ENCODE assay signal across 8 cellular contexts in genomic region chr20:38472513-38473352, GRCh38. TPM values are rescaled to one million over a fixed set of nuclear protein-coding genes. Genes with fewer than 3 reads are reported as not detected.
DNase-seq lines count a peak whose midpoint lies in the region; ATAC-seq, FAIRE-seq and TF ChIP-seq lines count a peak whose summit lies in the region.

Gene RALGAPB, plus strand, starts transcription at chr20:38472843. Its CDS starts 15,590 bp downstream, at chr20:38488433.

- no peak within 1 kb of the TSS for H2BK12ac ChIP-seq in trophoblast cell (ENCODE audit: low read length)

- peak within 1 kb of the TSS; percentile 85 for H4K12ac ChIP-seq in trophoblast cell (ENCODE audit: low read depth, low read length)

- peak within 1 kb of the TSS; percentile 90 for H3K4ac ChIP-seq in trophoblast cell (ENCODE audit: low read depth, low read length)

- TF ChIP-seq POLR2A in GM12891 (IDR thresholded peaks at IDR 0.05; ENCODE audit: low read depth, low read length) (peak; percentile 85), adrenal gland (IDR thresholded peaks at IDR 0.05) (peak; percentile 37 to 91), transverse colon (IDR thresholded peaks at IDR 0.05) (peak; percentile 87)

- CTCF ChIA-PET in T-cell (lab: Charles Lee): interaction anchor here (0.5 to 2.4 kb wide), 10 partner anchors 13 to 379 kb away, joined by 3 to 29 read pairs (median 4); partner anchors contain the start of genes PPP1R16B (in 1 of the 2) and SNHG17 (in 1 of the 2)

- H3K27ac Mint-ChIP-seq in T-cell: peak within 1 kb of the TSS; percentile 86 to 93

- H3K27me3 Mint-ChIP-seq in T-cell: no peaks in the 10 kb centered on the region

- POLR2A ChIA-PET in T-cell (lab: Charles Lee): interaction anchor here (0.6 to 1.4 kb wide), 5 partner anchors 19 to 439 kb away, joined by 3 to 4 read pairs (median 3); partner anchors contain the start of genes RPRD1B (in 1 of the 2) and TTI1 (in 1 of the 2)

- peaks cover 4% of the 10 kb centered on the region for H3K36me3 Mint-ChIP-seq in T-cell

- H3K4me1 ChIP-seq in adrenal gland (replicated peaks in 1 of 2) (peaks cover 5 to 25% of the 10 kb centered on the region in 2 donors), trophoblast cell (ENCODE audit: control insufficient read depth in 1 of 2, insufficient read depth in 2 of 2, low read length in 2 of 2) (peaks cover 2 to 8% of the 10 kb centered on the region in 2 experiments), transverse colon (peaks cover 14 to 21% (median 17%) of the 10 kb centered on the region in 4 donors)

- H4K91ac ChIP-seq in trophoblast cell (ENCODE audit: low read depth, low read length): peak within 1 kb of the TSS; percentile 91

- no peak within 1 kb of the TSS for H2AK5ac ChIP-seq in trophoblast cell (ENCODE audit: low read length)

- peak; percentile 90 for ATAC-seq in HG02852 (IDR thresholded peaks at IDR 0.05; ENCODE audit: unreplicated experiment)
- ATAC-seq in T-cell (replicated peaks in 1 of 4): peak; percentile 93 to 95 (median 94)

- no peaks in the 10 kb centered on the region for H3K36me3 ChIP-seq in adrenal gland (replicated peaks in 1 of 2)
- peaks cover 0 to 2% of the 10 kb centered on the region in 2 experiments for H3K36me3 ChIP-seq in trophoblast cell (ENCODE audit: control insufficient read depth in 1 of 2, insufficient read depth in 2 of 2, low read length in 2 of 2)
- no peaks in the 10 kb centered on the region for H3K36me3 ChIP-seq in transverse colon

- H3K79me2 ChIP-seq in trophoblast cell (ENCODE audit: control insufficient read depth, insufficient read depth, low read length, poor library complexity): peaks cover 10% of the 10 kb centered on the region

- H3K4me3 ChIP-seq in adrenal gland: peak within 1 kb of the TSS; percentile 9 to 91 (median 78)
- peak within 1 kb of the TSS; percentile 94 for H3K4me3 ChIP-seq in trophoblast cell (ENCODE audit: low read depth, low read length)
- H3K4me3 ChIP-seq in transverse colon: peak within 1 kb of the TSS; percentile 69 to 96 (median 78)

- H3K4me2 ChIP-seq in trophoblast cell (ENCODE audit: low read length): peak within 1 kb of the TSS; percentile 82

- H3K27ac ChIP-seq in adrenal gland: peak within 1 kb of the TSS; percentile 76 to 97 (median 91)
- peak within 1 kb of the TSS; percentile 96 for H3K27ac ChIP-seq in trophoblast cell (ENCODE audit: low read depth, low read length)
- H3K27ac ChIP-seq in transverse colon: peak within 1 kb of the TSS; percentile 90 to 95 (median 92)

- H4K8ac ChIP-seq in trophoblast cell (ENCODE audit: low read depth, low read length): peak within 1 kb of the TSS; percentile 96

- H3K4me1 Mint-ChIP-seq in T-cell: peaks cover 43 to 53% (median 53%) of the 10 kb centered on the region in 3 donors

- H3K4me3 Mint-ChIP-seq in T-cell: peak within 1 kb of the TSS; percentile 85 to 86 (median 85)

- in situ Hi-C loops in transverse colon (cut with MboI; ENCODE audit: low pct_ligation_motif_present in 1 of 4, low pct_unique_long_range_greater_than_20kb in 1 of 4, low sequenced_read_pairs in 3 of 4): no loop called here

- TF ChIP-seq CTCF in adrenal gland (IDR thresholded peaks at IDR 0.05) (peak in 4 of 6 experiments; percentile 24 to 50 (median 34)), transverse colon (IDR thresholded peaks at IDR 0.05) (peak; percentile 28 to 61 (median 46))

- H3K9me3 Mint-ChIP-seq in T-cell: no peaks in the 10 kb centered on the region

- H3K9me3 ChIP-seq in adrenal gland (replicated peaks in 1 of 3): no peaks in the 10 kb centered on the region
- H3K9me3 ChIP-seq in trophoblast cell (ENCODE audit: insufficient read depth, low read depth, low read length): no peaks in the 10 kb centered on the region
- no peaks in the 10 kb centered on the region for H3K9me3 ChIP-seq in transverse colon

- peaks cover 4% of the 10 kb centered on the region for H3K79me1 ChIP-seq in trophoblast cell (ENCODE audit: low read length)

- peak within 1 kb of the TSS; percentile 97 for H3K9ac ChIP-seq in trophoblast cell (ENCODE audit: low read length)

- H2BK5ac ChIP-seq in trophoblast cell (ENCODE audit: low read depth, low read length, poor library complexity): peak within 1 kb of the TSS; percentile 87

- DNase-seq in GM12891 (ENCODE audit: insufficient read length, low spot score) (peak; percentile 92), NCI-H1436 treated with DMSO at 0.1 percent for 48 hours (lab: John Stamatoyannopoulos, UW) (peak; percentile 98), T-cell (peak; percentile 94 to 99 (median 97)), adrenal gland (peak; percentile 99 to 100 (median 99)), cardiac septum (ENCODE audit: low spot score) (peak; percentile 100), trophoblast cell (peak; percentile 100), transverse colon (peak; percentile 99)

- H3K23ac ChIP-seq in trophoblast cell (ENCODE audit: low read length): no peak within 1 kb of the TSS

- H3K27me3 ChIP-seq in adrenal gland: no peaks in the 10 kb centered on the region
- no peaks in the 10 kb centered on the region for H3K27me3 ChIP-seq in trophoblast cell (ENCODE audit: insufficient read depth, low read length)
- H3K27me3 ChIP-seq in transverse colon: no peaks in the 10 kb centered on the region

- intact Hi-C loops in adrenal gland (cut with DNase I): no loop called here
- intact Hi-C loops in cardiac septum (cut with DNase I): loop anchor here (2.0 kb wide), 1 partner anchor 26 kb away; no protein-coding TSS in a partner anchor
- intact Hi-C loops in transverse colon (cut with DNase I; ENCODE audit: low total_unique reads): no loop called here

- H2AFZ ChIP-seq in trophoblast cell (ENCODE audit: insufficient read depth, low read length, poor library complexity): peak within 1 kb of the TSS; percentile 85

- H3K18ac ChIP-seq in trophoblast cell (ENCODE audit: low read length): peak within 1 kb of the TSS; percentile 84

- WGBS in adrenal gland, 4 donors: 0 to 2% (median 1%) methylated on average over 10 to 80 of the region's 80 CpGs
- no CpG with 5 or more reads among the region's 80 CpGs for WGBS in trophoblast cell (ENCODE audit: extremely low coverage, insufficient coverage, insufficient read length)
- WGBS in transverse colon (ENCODE audit: low coverage in 1 of 2), 2 donors: 0% methylated on average over 49 of the region's 80 CpGs; no CpG with 5 or more reads in 1 of the 2 donors

- TF ChIP-seq EP300 in transverse colon (IDR thresholded peaks at IDR 0.05; ENCODE audit: low read depth): no peak

- H2BK120ac ChIP-seq in trophoblast cell (ENCODE audit: insufficient read depth, low read length, poor library complexity): peak within 1 kb of the TSS; percentile 75

- H3K14ac ChIP-seq in trophoblast cell (ENCODE audit: low read length): peak within 1 kb of the TSS; percentile 91

- peak; percentile 99 for FAIRE-seq in GM12891 (lab: Jason Lieb, UNC)

TF ChIP-seq in GM12891, 5 proteins besides CTCF, POLR2A, EP300 and RAD21:
- TF ChIP-seq PAX5 (IDR thresholded peaks at IDR 0.05; ENCODE audit: insufficient read depth, low read length, severe bottlenecking) (no peak), SPI1 (IDR thresholded peaks at IDR 0.05; ENCODE audit: low read depth, low read length) (peak; percentile 24; the same call in 1 of the 2 replicates), POU2F2 (IDR thresholded peaks at IDR 0.05; ENCODE audit: low read depth, low read length) (peak; percentile 39; the same call in 1 of the 2 replicates), TAF1 (IDR thresholded peaks at IDR 0.05; ENCODE audit: low read depth, low read length) (peak; percentile 77; the same call in 1 of the 2 replicates), POLR2AphosphoS5 (IDR thresholded peaks at IDR 0.05; ENCODE audit: low read depth, low read length) (peak; percentile 85)

RNA-seq across cellular contexts. Expression of gene RALGAPB, which starts in this region (rescaled TPM):
- 8.6 TPM for polyA plus RNA-seq in GM12891 (2012; ENCODE audit: low read depth, missing spikeins)
- total RNA-seq in T-cell: 10 to 100 TPM; 42.7 to 50.1 (median 46.1) TPM
- total RNA-seq in adrenal gland: 10 to 100 TPM; 23.9 to 44.7 (median 34.4) TPM
- polyA plus RNA-seq in adrenal gland: 10 to 100 TPM; 11.7 to 34.7 (median 15.6) TPM
- 27.6 TPM for total RNA-seq in cardiac septum
- polyA plus RNA-seq in trophoblast cell (2013): 32.2 and 33.1 TPM in 2 replicates
- 10 to 100 TPM; 22.7 to 67.0 (median 56.7) TPM for total RNA-seq in transverse colon

Comparison
In these comparisons a context has a peak if more than half of its experiments do, and no peak if none do; other contexts are left out.
1. Peak in every context shown above with its lines: DNase-seq, ATAC-seq, H3K4me3 ChIP-seq and H3K27ac ChIP-seq.